In the genomic region with DNA sequence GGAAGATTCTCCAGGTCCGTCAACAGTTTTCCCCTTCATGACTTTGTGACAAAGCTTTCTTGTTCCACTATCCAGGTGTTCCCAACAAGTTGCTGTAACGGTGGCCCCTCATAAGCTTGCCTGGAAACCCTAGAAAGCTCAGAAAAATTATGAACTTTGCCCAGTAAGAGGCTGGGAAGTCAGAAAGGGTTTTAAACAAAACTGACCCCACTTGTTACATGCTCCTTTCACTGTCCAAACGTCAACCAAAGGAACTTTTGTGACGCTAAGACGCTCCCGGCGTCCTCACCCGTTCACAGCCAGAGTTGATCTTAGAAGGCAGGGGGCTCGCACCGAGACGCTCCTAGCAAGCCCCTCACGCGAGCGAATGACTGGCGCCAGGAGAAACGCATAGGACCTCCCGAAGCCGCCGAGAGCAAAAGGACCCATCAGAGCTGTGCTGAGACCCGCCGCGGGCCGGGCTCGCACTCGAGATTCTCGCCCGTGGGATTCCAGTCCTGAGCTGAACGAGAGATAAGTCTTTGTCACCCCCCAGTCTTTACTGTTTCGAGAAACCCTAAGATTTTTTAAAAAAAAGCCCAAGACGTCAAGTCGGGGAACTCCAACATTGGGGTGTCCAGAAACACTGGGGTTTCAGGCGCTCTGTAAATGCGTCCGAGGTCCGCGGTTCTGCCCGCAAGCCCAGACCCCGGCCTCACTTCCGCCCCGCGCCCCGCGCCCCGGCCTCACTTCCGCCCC, we compare ENCODE assay signal across 1 cellular context.
TF ChIP-seq lines count a peak whose summit lies in the region.

No MANE protein-coding gene starts in this region.

TF ChIP-seq in SK-N-SH treated with all-trans-retinoic acid at 6 μM for 48 hours, 23 proteins besides CTCF, POLR2A, EP300 and RAD21 (continued from another document):
- TF ChIP-seq, protein P1, sequence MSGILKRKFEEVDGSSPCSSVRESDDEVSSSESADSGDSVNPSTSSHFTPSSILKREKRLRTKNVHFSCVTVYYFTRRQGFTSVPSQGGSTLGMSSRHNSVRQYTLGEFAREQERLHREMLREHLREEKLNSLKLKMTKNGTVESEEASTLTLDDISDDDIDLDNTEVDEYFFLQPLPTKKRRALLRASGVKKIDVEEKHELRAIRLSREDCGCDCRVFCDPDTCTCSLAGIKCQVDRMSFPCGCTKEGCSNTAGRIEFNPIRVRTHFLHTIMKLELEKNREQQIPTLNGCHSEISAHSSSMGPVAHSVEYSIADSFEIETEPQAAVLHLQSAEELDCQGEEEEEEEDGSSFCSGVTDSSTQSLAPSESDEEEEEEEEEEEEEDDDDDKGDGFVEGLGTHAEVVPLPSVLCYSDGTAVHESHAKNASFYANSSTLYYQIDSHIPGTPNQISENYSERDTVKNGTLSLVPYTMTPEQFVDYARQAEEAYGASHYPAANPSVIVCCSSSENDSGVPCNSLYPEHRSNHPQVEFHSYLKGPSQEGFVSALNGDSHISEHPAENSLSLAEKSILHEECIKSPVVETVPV (CRISPR knock-in tag; IDR thresholded peaks at IDR 0.05) = no peak
- TF ChIP-seq, protein P2, sequence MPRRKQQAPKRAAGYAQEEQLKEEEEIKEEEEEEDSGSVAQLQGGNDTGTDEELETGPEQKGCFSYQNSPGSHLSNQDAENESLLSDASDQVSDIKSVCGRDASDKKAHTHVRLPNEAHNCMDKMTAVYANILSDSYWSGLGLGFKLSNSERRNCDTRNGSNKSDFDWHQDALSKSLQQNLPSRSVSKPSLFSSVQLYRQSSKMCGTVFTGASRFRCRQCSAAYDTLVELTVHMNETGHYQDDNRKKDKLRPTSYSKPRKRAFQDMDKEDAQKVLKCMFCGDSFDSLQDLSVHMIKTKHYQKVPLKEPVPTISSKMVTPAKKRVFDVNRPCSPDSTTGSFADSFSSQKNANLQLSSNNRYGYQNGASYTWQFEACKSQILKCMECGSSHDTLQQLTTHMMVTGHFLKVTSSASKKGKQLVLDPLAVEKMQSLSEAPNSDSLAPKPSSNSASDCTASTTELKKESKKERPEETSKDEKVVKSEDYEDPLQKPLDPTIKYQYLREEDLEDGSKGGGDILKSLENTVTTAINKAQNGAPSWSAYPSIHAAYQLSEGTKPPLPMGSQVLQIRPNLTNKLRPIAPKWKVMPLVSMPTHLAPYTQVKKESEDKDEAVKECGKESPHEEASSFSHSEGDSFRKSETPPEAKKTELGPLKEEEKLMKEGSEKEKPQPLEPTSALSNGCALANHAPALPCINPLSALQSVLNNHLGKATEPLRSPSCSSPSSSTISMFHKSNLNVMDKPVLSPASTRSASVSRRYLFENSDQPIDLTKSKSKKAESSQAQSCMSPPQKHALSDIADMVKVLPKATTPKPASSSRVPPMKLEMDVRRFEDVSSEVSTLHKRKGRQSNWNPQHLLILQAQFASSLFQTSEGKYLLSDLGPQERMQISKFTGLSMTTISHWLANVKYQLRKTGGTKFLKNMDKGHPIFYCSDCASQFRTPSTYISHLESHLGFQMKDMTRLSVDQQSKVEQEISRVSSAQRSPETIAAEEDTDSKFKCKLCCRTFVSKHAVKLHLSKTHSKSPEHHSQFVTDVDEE (CRISPR knock-in tag; IDR thresholded peaks at IDR 0.05) = no peak
- TF ChIP-seq BACH2 (CRISPR knock-in tag; IDR thresholded peaks at IDR 0.05; ENCODE audit: borderline replicate concordance) (no peak), GLIS3 (CRISPR knock-in tag; IDR thresholded peaks at IDR 0.05) (no peak), TCF4 (CRISPR knock-in tag; IDR thresholded peaks at IDR 0.05; ENCODE audit: borderline replicate concordance) (no peak), ISL1 (CRISPR knock-in tag; IDR thresholded peaks at IDR 0.05) (no peak), ZNF70 (CRISPR knock-in tag; IDR thresholded peaks at IDR 0.05) (no peak), RARB (CRISPR knock-in tag; IDR thresholded peaks at IDR 0.05) (no peak), ZFP30 (CRISPR knock-in tag; IDR thresholded peaks at IDR 0.05) (no peak), ESRRG (CRISPR knock-in tag; IDR thresholded peaks at IDR 0.05) (no peak)
- TF ChIP-seq, protein P3, sequence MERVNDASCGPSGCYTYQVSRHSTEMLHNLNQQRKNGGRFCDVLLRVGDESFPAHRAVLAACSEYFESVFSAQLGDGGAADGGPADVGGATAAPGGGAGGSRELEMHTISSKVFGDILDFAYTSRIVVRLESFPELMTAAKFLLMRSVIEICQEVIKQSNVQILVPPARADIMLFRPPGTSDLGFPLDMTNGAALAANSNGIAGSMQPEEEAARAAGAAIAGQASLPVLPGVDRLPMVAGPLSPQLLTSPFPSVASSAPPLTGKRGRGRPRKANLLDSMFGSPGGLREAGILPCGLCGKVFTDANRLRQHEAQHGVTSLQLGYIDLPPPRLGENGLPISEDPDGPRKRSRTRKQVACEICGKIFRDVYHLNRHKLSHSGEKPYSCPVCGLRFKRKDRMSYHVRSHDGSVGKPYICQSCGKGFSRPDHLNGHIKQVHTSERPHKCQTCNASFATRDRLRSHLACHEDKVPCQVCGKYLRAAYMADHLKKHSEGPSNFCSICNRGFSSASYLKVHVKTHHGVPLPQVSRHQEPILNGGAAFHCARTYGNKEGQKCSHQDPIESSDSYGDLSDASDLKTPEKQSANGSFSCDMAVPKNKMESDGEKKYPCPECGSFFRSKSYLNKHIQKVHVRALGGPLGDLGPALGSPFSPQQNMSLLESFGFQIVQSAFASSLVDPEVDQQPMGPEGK (CRISPR knock-in tag; IDR thresholded peaks at IDR 0.05; ENCODE audit: borderline replicate concordance) = no peak
- TF ChIP-seq, protein P4, sequence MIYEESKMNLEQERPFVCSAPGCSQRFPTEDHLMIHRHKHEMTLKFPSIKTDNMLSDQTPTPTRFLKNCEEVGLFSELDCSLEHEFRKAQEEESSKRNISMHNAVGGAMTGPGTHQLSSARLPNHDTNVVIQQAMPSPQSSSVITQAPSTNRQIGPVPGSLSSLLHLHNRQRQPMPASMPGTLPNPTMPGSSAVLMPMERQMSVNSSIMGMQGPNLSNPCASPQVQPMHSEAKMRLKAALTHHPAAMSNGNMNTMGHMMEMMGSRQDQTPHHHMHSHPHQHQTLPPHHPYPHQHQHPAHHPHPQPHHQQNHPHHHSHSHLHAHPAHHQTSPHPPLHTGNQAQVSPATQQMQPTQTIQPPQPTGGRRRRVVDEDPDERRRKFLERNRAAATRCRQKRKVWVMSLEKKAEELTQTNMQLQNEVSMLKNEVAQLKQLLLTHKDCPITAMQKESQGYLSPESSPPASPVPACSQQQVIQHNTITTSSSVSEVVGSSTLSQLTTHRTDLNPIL (CRISPR knock-in tag; IDR thresholded peaks at IDR 0.05; ENCODE audit: low read depth) = no peak
- TF ChIP-seq, protein P5, sequence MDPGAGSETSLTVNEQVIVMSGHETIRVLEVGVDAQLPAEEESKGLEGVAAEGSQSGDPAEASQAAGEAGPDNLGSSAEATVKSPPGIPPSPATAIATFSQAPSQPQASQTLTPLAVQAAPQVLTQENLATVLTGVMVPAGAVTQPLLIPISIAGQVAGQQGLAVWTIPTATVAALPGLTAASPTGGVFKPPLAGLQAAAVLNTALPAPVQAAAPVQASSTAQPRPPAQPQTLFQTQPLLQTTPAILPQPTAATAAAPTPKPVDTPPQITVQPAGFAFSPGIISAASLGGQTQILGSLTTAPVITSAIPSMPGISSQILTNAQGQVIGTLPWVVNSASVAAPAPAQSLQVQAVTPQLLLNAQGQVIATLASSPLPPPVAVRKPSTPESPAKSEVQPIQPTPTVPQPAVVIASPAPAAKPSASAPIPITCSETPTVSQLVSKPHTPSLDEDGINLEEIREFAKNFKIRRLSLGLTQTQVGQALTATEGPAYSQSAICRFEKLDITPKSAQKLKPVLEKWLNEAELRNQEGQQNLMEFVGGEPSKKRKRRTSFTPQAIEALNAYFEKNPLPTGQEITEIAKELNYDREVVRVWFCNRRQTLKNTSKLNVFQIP (CRISPR knock-in tag; IDR thresholded peaks at IDR 0.05; ENCODE audit: borderline replicate concordance, low read depth) = no peak
